26 cellular contexts compared by ENCODE assay signal in genomic region chr6:48389146-48390043, GRCh38.
DNase-seq lines count a peak whose midpoint lies in the region; ATAC-seq and TF ChIP-seq lines count a peak whose summit lies in the region.
"Had no signal": no experiment of that assay in that cellular context is flagged by ENCODE, and none has a peak within 500 bp of the region (broad histone marks: within the 10 kb centered on the region; RNA-seq: fewer than 3 reads in every experiment).

No MANE protein-coding gene starts in this region.

- H3K4me2 ChIP-seq in PC-3 (ENCODE audit: low read length): no peak overlapping the region

- H2AFZ ChIP-seq in PC-3 (ENCODE audit: low read length): 0 out of 2 replicates have a peak overlapping the region, but pooled peaks have one; percentile 36

- H3K36me3 ChIP-seq in PC-3 (ENCODE audit: low read depth, low read length): no peaks in the 10 kb centered on the region
- H3K36me3 ChIP-seq in mucosa of descending colon (ENCODE audit: low read depth): no peaks in the 10 kb centered on the region
- H3K36me3 ChIP-seq: ascending aorta, heart left ventricle, left ventricle myocardium inferior, MG63, pancreas, sigmoid colon, SJSA1 had no signal

- no peak overlapping the region for H3K9ac ChIP-seq in PC-3 (ENCODE audit: low read length)

- H4K20me1 ChIP-seq in PC-3 (ENCODE audit: low read length): no peaks in the 10 kb centered on the region

- no peak overlapping the region for H3K27ac ChIP-seq in PC-3 (ENCODE audit: low read length)
- H3K27ac ChIP-seq: ascending aorta, heart left ventricle, left ventricle myocardium inferior, pancreas, sigmoid colon, SJSA1 had no signal

- POLR2A ChIA-PET in PC-3 (lab: Charles Lee; ENCODE audit: unreplicated experiment): no interaction called here

- TF ChIP-seq CTCF in PC-3 (conservative IDR thresholded peaks at IDR 0.05; ENCODE audit: low read depth, low read length) (no peak), mucosa of descending colon (IDR thresholded peaks at IDR 0.05) (no peak)

- H3K4me3 ChIP-seq in PC-3 (ENCODE audit: low read length) (no peak overlapping the region), mucosa of descending colon (no peak overlapping the region)
- H3K4me3 ChIP-seq: ascending aorta, heart left ventricle, left ventricle myocardium inferior, MG63, pancreas, sigmoid colon, SJSA1 had no signal

- no TSS peak for BruUV-seq in PC-3 (replicated peaks; lab: Mats Ljungman, UMichigan)

- no peaks in the 10 kb centered on the region for H3K27me3 ChIP-seq in PC-3 (ENCODE audit: low read length)
- H3K27me3 ChIP-seq: ascending aorta, heart left ventricle, MG63, pancreas, sigmoid colon, SJSA1 had no signal

- no peaks in the 10 kb centered on the region for H3F3A ChIP-seq in PC-3 (ENCODE audit: low read length, unreplicated experiment)

- H3K4me1 ChIP-seq in PC-3 (ENCODE audit: insufficient read depth, low read length): no peaks in the 10 kb centered on the region
- no peaks in the 10 kb centered on the region for H3K4me1 ChIP-seq in mucosa of descending colon (ENCODE audit: low read depth)
- H3K4me1 ChIP-seq: ascending aorta, heart left ventricle, left ventricle myocardium inferior, pancreas, sigmoid colon, SJSA1 had no signal

- intact Hi-C loops in PC-3 (cut with micrococcal nuclease) (no loop called here), mucosa of descending colon (cut with DNase I, micrococcal nuclease) (no loop called here)

- CTCF ChIA-PET in PC-3 (lab: Charles Lee): no interaction called here

- H3K79me2 ChIP-seq in PC-3 (ENCODE audit: low read length): no peaks in the 10 kb centered on the region

- H3K9me2 ChIP-seq in PC-3 (replicated peaks; ENCODE audit: low read length): no peaks in the 10 kb centered on the region

- DNase-seq in NCI-H1436 (lab: John Stamatoyannopoulos, UW) (peak; percentile 2), NCI-H1436 treated with DMSO at 0.1 percent for 48 hours (lab: John Stamatoyannopoulos, UW) (no peak), HT-29 (ENCODE audit: low spot score) (peak; percentile 63), PC-3 (no peak), mucosa of descending colon (peak in 2 of 3 donors; percentile 64 to 77), HPDE6-E6E7 (ENCODE audit: extremely low spot score) (no peak)
- DNase-seq: 8988T; activated CD4-positive, alpha-beta T cell treated with anti-CD3 and anti-CD28 coated beads, Interleukin-2, amount 10 ng/mL, durations not matched to agents 7 days and 5 days; activated CD8-positive, alpha-beta memory T cell treated with anti-CD3 and anti-CD28 coated beads, Interleukin-2, amount 50 U/mL, for 4 hours; CD8-positive, alpha-beta memory T cell; central memory CD4-positive, alpha-beta T cell; left ventricle myocardium inferior; MG63; midbrain; NCI-H1694 treated with DMSO at 0.1 percent for 48 hours; NCI-H226; sigmoid colon; stimulated activated CD8-positive, alpha-beta memory T cell treated with anti-CD3 and anti-CD28 coated beads, Interleukin-4, amount 100 ng/mL, for 48 hours had no signal

- H3K9me3 ChIP-seq in PC-3 (ENCODE audit: low read length) (0 out of 2 replicates have a peak, but pooled peaks cover 4% of the 10 kb centered on the region), mucosa of descending colon (no peaks in the 10 kb centered on the region)
- H3K9me3 ChIP-seq: ascending aorta, MG63, pancreas, sigmoid colon, SJSA1 had no signal

- ATAC-seq in PC-3: no peak
- ATAC-seq in mucosa of descending colon: peak; percentile 87
- no peak for ATAC-seq in HG02840 (IDR thresholded peaks at IDR 0.05; ENCODE audit: low FRiP score, unreplicated experiment)
- ATAC-seq in HG02610 (IDR thresholded peaks at IDR 0.05; ENCODE audit: unreplicated experiment): no peak
- ATAC-seq: activated T-helper 17 cell treated with anti-CD3 and anti-CD28 coated beads, Interleukin-2, amount 50 U/mL, for 72 hours; heart left ventricle; natural killer cell treated with Interleukin-12 subunit alpha and Interleukin-12 subunit beta and Interleukin-15 and Interleukin-18, amount 100 ng/mL, for 72 hours; pancreas had no signal

Comparison
In these comparisons a context has a peak if more than half of its experiments do, and no peak if none do; other contexts are left out.
1. DNase-seq: peak in NCI-H1436 (single experiment), HT-29 (single experiment) and mucosa of descending colon (2 of 3); none in NCI-H1436 treated with DMSO at 0.1 percent for 48 hours (single experiment), PC-3 (single experiment) and HPDE6-E6E7 (single experiment).